In the genomic region with DNA sequence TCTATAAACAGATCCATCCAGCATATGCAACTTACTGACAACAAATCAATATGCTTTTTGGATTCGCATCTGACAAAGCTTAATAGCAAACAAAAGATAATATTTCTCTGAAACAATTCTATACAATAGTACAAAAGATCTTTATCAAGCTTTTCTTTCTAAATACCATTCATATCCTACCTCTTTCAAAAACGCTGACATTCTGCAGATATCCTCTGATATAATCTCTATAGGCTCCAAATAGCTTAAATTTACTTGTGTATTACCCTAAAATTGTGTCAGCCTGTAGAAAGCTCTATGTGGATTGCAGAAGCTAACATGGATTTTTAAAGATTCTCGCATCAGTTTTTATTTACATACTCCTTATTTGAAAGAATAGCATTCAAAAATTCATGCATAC, we compare ENCODE assay signal across 9 cellular contexts.
"Had no signal": no experiment of that assay in that cellular context is flagged by ENCODE, and none has a peak within 500 bp of the region (broad histone marks: within the 10 kb centered on the region; RNA-seq: fewer than 3 reads in every experiment).

No MANE protein-coding gene starts in this region.

- H2AFZ ChIP-seq: GM23248, GM23338 had no signal

- H3K9ac ChIP-seq: GM23248 had no signal

- H3K4me3 ChIP-seq: GM23248, GM23338, HAP-1 had no signal

- H3K9me3 ChIP-seq: HAP-1 had no signal

- H3K27ac ChIP-seq: GM23248 had no signal

- DNase-seq: GM23248, GOT3, H7, H9, HCEC 1CT, HFFc6 had no signal

- ATAC-seq: GM23338, HCT116 had no signal

- H3K36me3 ChIP-seq: HAP-1 had no signal

- H3K4me2 ChIP-seq: GM23338 had no signal
